ENCODE assay signal across 18 cellular contexts in genomic region chr1:183569801-183570200, GRCh38. TPM values are rescaled to one million over a fixed set of nuclear protein-coding genes. Genes with fewer than 3 reads are reported as not detected.
A peak's percentile ranks its signal among the peaks of the same experiment; 100 is the strongest.
DNase-seq lines count a peak whose midpoint lies in the region; ATAC-seq, FAIRE-seq and TF ChIP-seq lines count a peak whose summit lies in the region.
"Had no signal": no experiment of that assay in that cellular context is flagged by ENCODE, and none has a peak within 500 bp of the region (broad histone marks: within the 10 kb centered on the region; RNA-seq: fewer than 3 reads in every experiment).

No MANE protein-coding gene starts in this region.

- TF ChIP-seq CTCF in astrocyte (IDR thresholded peaks at IDR 0.05; ENCODE audit: insufficient read depth, low read depth, low read length): no peak
- no peak for TF ChIP-seq CTCF in left lung (IDR thresholded peaks at IDR 0.05)
- no peak for TF ChIP-seq CTCF in upper lobe of left lung (IDR thresholded peaks at IDR 0.05)
- TF ChIP-seq CTCF in right lobe of liver (IDR thresholded peaks at IDR 0.05): no peak
- no peak for TF ChIP-seq CTCF in Calu3 (IDR thresholded peaks at IDR 0.05; ENCODE audit: unreplicated experiment)

- no peak for TF ChIP-seq EP300 in upper lobe of left lung (IDR thresholded peaks at IDR 0.05)

- H3K4me3 ChIP-seq in astrocyte (ENCODE audit: insufficient read depth, low read depth, low read length) (no peak overlapping the region), left lung (no peak overlapping the region), upper lobe of left lung (no peak overlapping the region), right lobe of liver (no peak overlapping the region)
- H3K4me3 ChIP-seq: K562 had no signal

- 92 to 99% methylated on average over 3 of the region's 3 CpGs for WGBS in upper lobe of left lung, 2 donors
- WGBS in right lobe of liver (ENCODE audit: insufficient coverage, low coverage, low lambda C conversion rate, missing lambda C conversion rate): 92% methylated on average over 2 of the region's 3 CpGs

- DNase-seq in astrocyte (ENCODE audit: low read depth) (no peak), left lung (no peak), upper lobe of left lung (no peak), right lobe of liver (no peak), Calu3 (no peak)
- no peak for DNase-seq in activated CD4-positive, alpha-beta T cell treated with anti-CD3 and anti-CD28 coated beads, Interleukin-2, amount 10 ng/mL, durations not matched to agents 7 days and 5 days
- DNase-seq: ACHN, AML-193, GOT3, NCI-H1105, NCI-H2081, NCI-H510A treated with DMSO at 0.1 percent for 48 hours, NCI-H774 had no signal

- no peak overlapping the region for H3K9ac ChIP-seq in astrocyte (ENCODE audit: low read length)

- peaks cover 21% of the 10 kb centered on the region for H3K4me1 ChIP-seq in astrocyte (ENCODE audit: insufficient read depth, low read length)
- H3K4me1 ChIP-seq in left lung: peaks cover 0 to 42% of the 10 kb centered on the region in 2 donors
- peaks cover 0 to 14% (median 8%) of the 10 kb centered on the region in 4 donors for H3K4me1 ChIP-seq in upper lobe of left lung
- no peaks in the 10 kb centered on the region for H3K4me1 ChIP-seq in right lobe of liver

- no TSS peak for BruUV-seq in Calu3 (replicated peaks; lab: Mats Ljungman, UMichigan)

- H3K4me2 ChIP-seq in astrocyte (ENCODE audit: low read length): no peak overlapping the region

- H3K9me3 ChIP-seq in astrocyte (ENCODE audit: insufficient read depth, low read depth, low read length): no peaks in the 10 kb centered on the region
- no peaks in the 10 kb centered on the region for H3K9me3 ChIP-seq in left lung
- H3K9me3 ChIP-seq in upper lobe of left lung: no peaks in the 10 kb centered on the region
- H3K9me3 ChIP-seq in right lobe of liver: no peaks in the 10 kb centered on the region

- POLR2A ChIA-PET in activated CD4-positive, alpha-beta T cell treated with anti-CD3 and anti-CD28 coated beads, Interleukin-2, amount 10 ng/mL, durations not matched to agents 7 days and 5 days (lab: Charles Lee): no interaction called here

- H3K27ac Mint-ChIP-seq in IgD-negative memory B cell (peak overlapping the region in 2 of 3 donors; percentile 39 to 96), astrocyte (ENCODE audit: unreplicated experiment) (peak overlapping the region; percentile 83), Calu3 (ENCODE audit: unreplicated experiment) (no peak overlapping the region)
- no peak overlapping the region for H3K27ac Mint-ChIP-seq in activated CD4-positive, alpha-beta T cell treated with anti-CD3 and anti-CD28 coated beads, Interleukin-2, amount 10 ng/mL, durations not matched to agents 7 days and 5 days

- H3K4me1 Mint-ChIP-seq in IgD-negative memory B cell (peaks cover 14 to 23% (median 18%) of the 10 kb centered on the region in 3 donors), astrocyte (ENCODE audit: low read depth, unreplicated experiment) (peaks cover 30% of the 10 kb centered on the region), Calu3 (ENCODE audit: low read depth, unreplicated experiment) (peaks cover 26% of the 10 kb centered on the region)
- peaks cover 13% of the 10 kb centered on the region for H3K4me1 Mint-ChIP-seq in activated CD4-positive, alpha-beta T cell treated with anti-CD3 and anti-CD28 coated beads, Interleukin-2, amount 10 ng/mL, durations not matched to agents 7 days and 5 days

- no peak for ATAC-seq in left lung
- no peak for ATAC-seq in upper lobe of left lung (ENCODE audit: low FRiP score in 2 of 2)
- no peak for ATAC-seq in right lobe of liver
- ATAC-seq: HCT116, K562 had no signal

- H3K36me3 Mint-ChIP-seq in IgD-negative memory B cell (peaks cover 6% of the 10 kb centered on the region), astrocyte (ENCODE audit: low read depth, unreplicated experiment) (no peaks in the 10 kb centered on the region), Calu3 (ENCODE audit: insufficient read depth, unreplicated experiment) (peaks cover 24% of the 10 kb centered on the region)
- peaks cover 16% of the 10 kb centered on the region for H3K36me3 Mint-ChIP-seq in activated CD4-positive, alpha-beta T cell treated with anti-CD3 and anti-CD28 coated beads, Interleukin-2, amount 10 ng/mL, durations not matched to agents 7 days and 5 days (ENCODE audit: low read depth)

- FAIRE-seq in astrocyte (lab: Jason Lieb, UNC): no peak
- FAIRE-seq: GM12891, K562 had no signal

- CTCF ChIA-PET in activated CD4-positive, alpha-beta T cell treated with anti-CD3 and anti-CD28 coated beads, Interleukin-2, amount 10 ng/mL, durations not matched to agents 7 days and 5 days (lab: Charles Lee): interaction anchor here (1.2 to 3.2 kb wide), 3 partner anchors 9 to 30 kb away, joined by 3 to 19 read pairs (median 6); no protein-coding TSS in a partner anchor
- CTCF ChIA-PET in Calu3 (lab: Charles Lee): interaction anchor here (0.6 kb wide), 2 partner anchors 58 to 561 kb away, joined by 3 to 6 read pairs; no protein-coding TSS in a partner anchor

- H3K27me3 ChIP-seq in astrocyte (ENCODE audit: insufficient read depth, low read length) (no peaks in the 10 kb centered on the region), left lung (no peaks in the 10 kb centered on the region), upper lobe of left lung (no peaks in the 10 kb centered on the region), right lobe of liver (no peaks in the 10 kb centered on the region)

- H3K27ac ChIP-seq in astrocyte (ENCODE audit: low read depth, low read length) (no peak overlapping the region), left lung (peak overlapping the region; percentile 18 to 80), upper lobe of left lung (peak overlapping the region in 3 of 4 donors; percentile 8 to 81 (median 69)), right lobe of liver (no peak overlapping the region)
- H3K27ac ChIP-seq: RWPE1 had no signal

- H3K27me3 Mint-ChIP-seq in IgD-negative memory B cell: no peaks in the 10 kb centered on the region
- H3K27me3 Mint-ChIP-seq in astrocyte (ENCODE audit: low read depth, unreplicated experiment): peaks cover 4% of the 10 kb centered on the region
- no peaks in the 10 kb centered on the region for H3K27me3 Mint-ChIP-seq in activated CD4-positive, alpha-beta T cell treated with anti-CD3 and anti-CD28 coated beads, Interleukin-2, amount 10 ng/mL, durations not matched to agents 7 days and 5 days
- no peaks in the 10 kb centered on the region for H3K27me3 Mint-ChIP-seq in Calu3 (ENCODE audit: unreplicated experiment)

- H3K4me3 Mint-ChIP-seq in IgD-negative memory B cell (peak overlapping the region in 1 of 4 donors; percentile 19), astrocyte (ENCODE audit: unreplicated experiment) (peak overlapping the region; percentile 71), Calu3 (ENCODE audit: low read depth, unreplicated experiment) (no peak overlapping the region)
- no peak overlapping the region for H3K4me3 Mint-ChIP-seq in activated CD4-positive, alpha-beta T cell treated with anti-CD3 and anti-CD28 coated beads, Interleukin-2, amount 10 ng/mL, durations not matched to agents 7 days and 5 days

- no peaks in the 10 kb centered on the region for H3K36me3 ChIP-seq in astrocyte (ENCODE audit: insufficient read depth, low read length)
- H3K36me3 ChIP-seq in left lung: peaks cover 0 to 84% of the 10 kb centered on the region in 2 donors
- peaks cover 0 to 6% (median 2%) of the 10 kb centered on the region in 4 donors for H3K36me3 ChIP-seq in upper lobe of left lung
- no peaks in the 10 kb centered on the region for H3K36me3 ChIP-seq in right lobe of liver

- no peak overlapping the region for H2AFZ ChIP-seq in astrocyte (ENCODE audit: low read depth, low read length)

- no peak for TF ChIP-seq POLR2A in upper lobe of left lung (IDR thresholded peaks at IDR 0.05)
- no peak for TF ChIP-seq POLR2A in right lobe of liver (IDR thresholded peaks at IDR 0.05)

- intact Hi-C loops in left lung (cut with DNase I) (no loop called here), right lobe of liver (cut with DNase I) (no loop called here), Calu3 (cut with micrococcal nuclease; ENCODE audit: unreplicated experiment) (no loop called here)

- no peaks in the 10 kb centered on the region for H3K79me2 ChIP-seq in astrocyte (ENCODE audit: insufficient read depth, low read length)

- no peaks in the 10 kb centered on the region for H3K9me3 Mint-ChIP-seq in IgD-negative memory B cell
- peaks cover 1% of the 10 kb centered on the region for H3K9me3 Mint-ChIP-seq in astrocyte (ENCODE audit: unreplicated experiment)
- no peaks in the 10 kb centered on the region for H3K9me3 Mint-ChIP-seq in activated CD4-positive, alpha-beta T cell treated with anti-CD3 and anti-CD28 coated beads, Interleukin-2, amount 10 ng/mL, durations not matched to agents 7 days and 5 days
- H3K9me3 Mint-ChIP-seq in Calu3 (ENCODE audit: low read depth, unreplicated experiment): no peaks in the 10 kb centered on the region

- no peaks in the 10 kb centered on the region for H4K20me1 ChIP-seq in astrocyte (ENCODE audit: insufficient read depth, low read length)

RNA-seq across cellular contexts. Expression of gene NCF2, which starts 20.5 kb away (rescaled TPM):
- polyA plus RNA-seq in IgD-negative memory B cell: 18.1 TPM
- total RNA-seq in astrocyte (4.3 and 4.9 TPM in 2 replicates), left lung (100 to 1,000 TPM in 1 of 2 donors, 10 to 100 TPM in 1; 70.9 to 139 TPM), upper lobe of left lung (100 to 1,000 TPM in 4 of 6 donors, 10 to 100 TPM in 2; 68.5 to 202 (median 143) TPM), right lobe of liver (10 to 100 TPM in 3 of 6 experiments, 1 to 10 TPM in 3; 3.0 to 11.4 (median 7.9) TPM), Calu3 (2022) (5.5 and 8.6 TPM in 2 replicates)
- total RNA-seq in activated CD4-positive, alpha-beta T cell treated with anti-CD3 and anti-CD28 coated beads, Interleukin-2, amount 10 ng/mL, durations not matched to agents 7 days and 5 days: 10 to 100 TPM; 15.3 to 15.8 TPM

Comparison
In these comparisons a context has a peak if more than half of its experiments do, and no peak if none do; other contexts are left out.
1. H3K27ac Mint-ChIP-seq: peak in IgD-negative memory B cell (2 of 3) and astrocyte (single experiment); none in activated CD4-positive, alpha-beta T cell treated with anti-CD3 and anti-CD28 coated beads, Interleukin-2, amount 10 ng/mL, durations not matched to agents 7 days and 5 days (single experiment) and Calu3 (single experiment).
2. H3K27ac ChIP-seq: peak in left lung (2 of 2) and upper lobe of left lung (3 of 4); none in astrocyte (single experiment) and right lobe of liver (0 of 3).